8 cellular contexts compared by ENCODE assay signal in the genomic region with DNA sequence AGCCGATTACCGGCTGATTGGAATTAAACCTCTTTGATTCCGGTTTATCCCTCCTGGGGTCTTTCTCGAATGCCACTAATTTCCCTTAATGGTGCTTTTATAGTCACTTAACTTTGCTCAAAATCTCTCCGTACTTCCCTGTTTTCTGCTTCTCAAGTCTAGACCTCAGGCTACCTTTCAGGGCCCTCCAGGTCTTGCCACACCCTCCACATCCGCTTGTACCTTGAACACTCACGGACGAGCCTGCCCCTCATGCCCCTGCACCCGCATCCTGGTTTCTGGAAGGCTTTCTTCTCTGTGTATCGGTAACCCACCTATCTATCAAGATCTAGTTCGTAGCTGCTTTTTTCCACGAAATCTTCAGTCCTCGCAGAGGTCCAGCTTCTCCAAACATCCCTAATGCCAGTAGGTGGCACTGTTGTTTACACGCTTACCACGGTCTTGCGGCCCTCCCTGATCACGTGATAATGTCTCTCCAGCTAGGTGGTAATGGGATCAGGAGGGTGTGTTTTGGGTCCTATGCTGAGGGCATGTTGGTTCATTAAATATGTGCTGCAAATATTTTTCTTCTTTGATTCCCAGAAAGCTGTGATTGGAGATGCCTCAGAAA. TPM values are rescaled to one million over a fixed set of nuclear protein-coding genes. Genes with fewer than 3 reads are reported as not detected.
DNase-seq lines count a peak whose midpoint lies in the region; ATAC-seq lines count a peak whose summit lies in the region.

No MANE protein-coding gene starts in this region.

- no peak overlapping the region for H3K27ac Mint-ChIP-seq in T-helper 1 cell treated with Interleukin-12 subunit alpha and Interleukin-12 subunit beta and Interleukin-4 antibody, amounts not matched to agents 30 μg/mL and 1 μg/mL, for 36 hours

- H3K9me3 Mint-ChIP-seq in T-helper 1 cell treated with Interleukin-12 subunit alpha and Interleukin-12 subunit beta and Interleukin-4 antibody, amounts not matched to agents 30 μg/mL and 1 μg/mL, for 36 hours: no peaks in the 10 kb centered on the region

- H3K27me3 ChIP-seq in H7 (ENCODE audit: control insufficient read depth, insufficient read depth, low read length): no peaks in the 10 kb centered on the region; the same call in 1 of the 2 replicates

- no peak for ATAC-seq in GM21737 (IDR thresholded peaks at IDR 0.05; ENCODE audit: unreplicated experiment)
- no peak for ATAC-seq in GM19397 (IDR thresholded peaks at IDR 0.05; ENCODE audit: unreplicated experiment)

- H3K36me3 Mint-ChIP-seq in T-helper 1 cell treated with Interleukin-12 subunit alpha and Interleukin-12 subunit beta and Interleukin-4 antibody, amounts not matched to agents 30 μg/mL and 1 μg/mL, for 36 hours (ENCODE audit: low read depth): no peaks in the 10 kb centered on the region

- peak overlapping the region; percentile 10 for H3K4me3 Mint-ChIP-seq in T-helper 1 cell treated with Interleukin-12 subunit alpha and Interleukin-12 subunit beta and Interleukin-4 antibody, amounts not matched to agents 30 μg/mL and 1 μg/mL, for 36 hours

- DNase-seq in DMS79 treated with DMSO at 0.1 percent for 48 hours (lab: John Stamatoyannopoulos, UW): peak; percentile 6
- DNase-seq in H7: peak; percentile 92
- DNase-seq in NCI-H1930 (lab: John Stamatoyannopoulos, UW): peak; percentile 34 to 59
- peak; percentile 67 for DNase-seq in ecto neural progenitor cell (ENCODE audit: low spot score)
- DNase-seq in lung microvascular endothelial cell (ENCODE audit: low read depth in 2 of 2): peak; percentile 70

- H3K27me3 Mint-ChIP-seq in T-helper 1 cell treated with Interleukin-12 subunit alpha and Interleukin-12 subunit beta and Interleukin-4 antibody, amounts not matched to agents 30 μg/mL and 1 μg/mL, for 36 hours (ENCODE audit: low read depth): peaks cover 48% of the 10 kb centered on the region

- peaks cover 6% of the 10 kb centered on the region for H3K4me1 Mint-ChIP-seq in T-helper 1 cell treated with Interleukin-12 subunit alpha and Interleukin-12 subunit beta and Interleukin-4 antibody, amounts not matched to agents 30 μg/mL and 1 μg/mL, for 36 hours (ENCODE audit: low read depth)

- no peak overlapping the region for H3K4me3 ChIP-seq in H7 (ENCODE audit: insufficient read depth, low read depth, low read length)

- H3K36me3 ChIP-seq in H7 (replicated peaks; ENCODE audit: control insufficient read depth, insufficient read depth, low read length): no peaks in the 10 kb centered on the region

RNA-seq across cellular contexts. Expression of gene ATP12A, which starts 13.8 kb away (rescaled TPM):
- total RNA-seq in H7 (2014; rRNA removed; shearing (Covaris generic)): 0.04 and 0.62 TPM in 2 replicates
- not detected in 2 replicates for total RNA-seq in lung microvascular endothelial cell

Comparison
In these comparisons a context has a peak if more than half of its experiments do, and no peak if none do; other contexts are left out.
1. DNase-seq: peak in every context shown above with its lines; median percentile 92 in H7; 70 in lung microvascular endothelial cell; 67 in ecto neural progenitor cell; 46 in NCI-H1930; 6 in DMS79 treated with DMSO at 0.1 percent for 48 hours.